Comparison of ENCODE assay signal across 10 cellular contexts in genomic region chrX:11768039-11768438, GRCh38. TPM values are rescaled to one million over a fixed set of nuclear protein-coding genes. Genes with fewer than 3 reads are reported as not detected.
DNase-seq lines count a peak whose midpoint lies in the region; ATAC-seq, FAIRE-seq and TF ChIP-seq lines count a peak whose summit lies in the region.
"Had no signal": no experiment of that assay in that cellular context is flagged by ENCODE, and none has a peak within 500 bp of the region (broad histone marks: within the 10 kb centered on the region; RNA-seq: fewer than 3 reads in every experiment).

No MANE protein-coding gene starts in this region.

- H3K36me3 ChIP-seq in GM12878 (ENCODE audit: control insufficient read depth in 2 of 2, insufficient read depth in 2 of 2, low read length in 1 of 2) (peaks cover 17 to 26% of the 10 kb centered on the region in 2 experiments), OCI-LY7 (ENCODE audit: insufficient read depth, low read length) (peaks cover 57% of the 10 kb centered on the region), vagina (peaks cover 0 to 30% of the 10 kb centered on the region in 2 donors), testis (ENCODE audit: low read depth, missing control alignments) (no peaks in the 10 kb centered on the region)

- H3K4me1 ChIP-seq in GM12878 (ENCODE audit: control insufficient read depth, insufficient read depth, low read length) (peaks cover 30% of the 10 kb centered on the region), OCI-LY7 (ENCODE audit: insufficient read depth, low read length, poor library complexity, severe bottlenecking) (peaks cover 3% of the 10 kb centered on the region), vagina (no peaks in the 10 kb centered on the region), testis (no peaks in the 10 kb centered on the region)

- H3K27me3 ChIP-seq in GM12878 (replicated peaks in 1 of 2; ENCODE audit: control insufficient read depth in 2 of 2, insufficient read depth in 2 of 2, low read length in 1 of 2) (no peaks in the 10 kb centered on the region), vagina (no peaks in the 10 kb centered on the region), testis (no peaks in the 10 kb centered on the region)

- H3K9me3 ChIP-seq in GM12878 (replicated peaks; ENCODE audit: control insufficient read depth, insufficient read depth, low read length) (no peaks in the 10 kb centered on the region; the same call in 2 of the 3 replicates), OCI-LY7 (ENCODE audit: low read length) (no peaks in the 10 kb centered on the region), vagina (no peaks in the 10 kb centered on the region), testis (no peaks in the 10 kb centered on the region)

- intact Hi-C loops in GM12878 (cut with micrococcal nuclease; ENCODE audit: unreplicated experiment), result loop anchor here (1.0 to 10.0 kb wide), 2 partner anchors 8 to 1317 kb away; no protein-coding TSS in a partner anchor
- intact Hi-C loops in OCI-LY7 (cut with micrococcal nuclease; ENCODE audit: unreplicated experiment), result no loop called here
- intact Hi-C loops in vagina (cut with DNase I), result no loop called here
- intact Hi-C loops in testis (cut with DNase I; ENCODE audit: low total_unique reads), result no loop called here

- no TSS peak for BruUV-seq in GM12878 (replicated peaks; lab: Mats Ljungman, UMichigan)
- BruUV-seq in OCI-LY7 (replicated peaks; lab: Mats Ljungman, UMichigan), result no TSS peak

- no peaks in the 10 kb centered on the region for H4K20me1 ChIP-seq in GM12878 (ENCODE audit: control insufficient read depth, insufficient read depth)
- H4K20me1 ChIP-seq in OCI-LY7 (ENCODE audit: insufficient read depth, low read length), result no peaks in the 10 kb centered on the region

- CTCF ChIA-PET in GM12878 (lab: Yijun Ruan, JAX), result interaction anchor here (0.6 to 12.4 kb wide), 12 partner anchors 9 to 236 kb away, joined by 3 to 226 read pairs (median 4); no protein-coding TSS in a partner anchor
- CTCF ChIA-PET in OCI-LY7 (lab: Charles Lee; ENCODE audit: unreplicated experiment), result no interaction called here

- H3K79me2 ChIP-seq in GM12878 (ENCODE audit: control insufficient read depth, insufficient read depth, low read length), result peaks cover 6% of the 10 kb centered on the region
- H3K79me2 ChIP-seq in OCI-LY7 (ENCODE audit: insufficient read depth, low read depth, low read length), result no peaks in the 10 kb centered on the region

- H3K4me2 ChIP-seq in GM12878 (ENCODE audit: control insufficient read depth, insufficient read depth) (peak overlapping the region; percentile 30), OCI-LY7 (ENCODE audit: low read length) (no peak overlapping the region)

- RAD21 ChIA-PET in GM12878 (lab: Charles Lee; ENCODE audit: unreplicated experiment), result interaction anchor here (0.8 to 16.9 kb wide), 12 partner anchors 11 to 275 kb away, joined by 3 to 428 read pairs (median 8); partner anchors contain the start of gene MSL3

- peak; percentile 62 to 69; a peak in 3 of 4 replicates for TF ChIP-seq EP300 in GM12878 (IDR thresholded peaks at IDR 0.05; ENCODE audit: borderline replicate concordance in 1 of 2, control insufficient read depth in 1 of 2, low read depth in 2 of 2, low read length in 2 of 2)

- H3K9me2 ChIP-seq in OCI-LY7 (ENCODE audit: insufficient read depth, low read length), result no peaks in the 10 kb centered on the region

- POLR2A ChIA-PET in GM12878 (lab: Charles Lee), result interaction anchor here (1.1 to 16.0 kb wide), 9 partner anchors 11 to 185 kb away, joined by 3 to 207 read pairs (median 8); no protein-coding TSS in a partner anchor
- POLR2A ChIA-PET in OCI-LY7 (lab: Charles Lee), result interaction anchor here (0.7 to 1.2 kb wide), 2 partner anchors 10 to 15 kb away, joined by 3 to 5 read pairs; partner anchors contain the start of gene MSL3

- peak; percentile 81 for FAIRE-seq in GM12878 (lab: Jason Lieb, UNC)
- FAIRE-seq: G401.6 had no signal

- SMC1A ChIA-PET in GM12878 (lab: Charles Lee; ENCODE audit: uncharacterized antibody, unreplicated experiment), result interaction anchor here (0.5 to 14.6 kb wide), 13 partner anchors 11 to 236 kb away, joined by 4 to 404 read pairs (median 16); partner anchors contain the start of gene MSL3

- in situ Hi-C loops in GM12878 (cut with MboI), result no loop called here

- peak overlapping the region; percentile 71; the same call in 1 of the 2 replicates for H3K27ac ChIP-seq in GM12878 (ENCODE audit: control insufficient read depth, insufficient read depth)
- no peak overlapping the region for H3K27ac ChIP-seq in OCI-LY7 (ENCODE audit: low read depth, low read length, poor library complexity, severe bottlenecking)
- no peak overlapping the region for H3K27ac ChIP-seq in vagina
- no peak overlapping the region for H3K27ac ChIP-seq in testis

- no peak overlapping the region for H2AFZ ChIP-seq in GM12878 (ENCODE audit: control insufficient read depth, low read depth, low read length)
- no peak overlapping the region for H2AFZ ChIP-seq in OCI-LY7 (ENCODE audit: low read length)

- no peak overlapping the region for H3K9ac ChIP-seq in GM12878 (ENCODE audit: control insufficient read depth, insufficient read depth, low read length)

- TF ChIP-seq CTCF in GM12878 (IDR thresholded peaks at IDR 0.05 in 2 of 3, conservative IDR thresholded peaks at IDR 0.05 in 1 of 3; ENCODE audit: control insufficient read depth in 2 of 3, extremely low read depth in 1 of 3, insufficient read depth in 1 of 3, low read depth in 3 of 3, low read length in 3 of 3) (no peak), OCI-LY7 (conservative IDR thresholded peaks at IDR 0.05; ENCODE audit: low read length) (no peak), vagina (IDR thresholded peaks at IDR 0.05) (no peak), testis (IDR thresholded peaks at IDR 0.05) (no peak)

- ATAC-seq in GM18858 (IDR thresholded peaks at IDR 0.05; ENCODE audit: unreplicated experiment), result peak; percentile 64
- peak; percentile 76 for ATAC-seq in GM21515 (IDR thresholded peaks at IDR 0.05; ENCODE audit: unreplicated experiment)
- ATAC-seq in HG03378 (IDR thresholded peaks at IDR 0.05; ENCODE audit: unreplicated experiment), result peak; percentile 65
- ATAC-seq in GM12878, result peak; percentile 71

- TF ChIP-seq POLR2A in GM12878 (IDR thresholded peaks at IDR 0.05; ENCODE audit: low read depth, low read length) (no peak), vagina (IDR thresholded peaks at IDR 0.05) (no peak), testis (IDR thresholded peaks at IDR 0.05) (no peak)

- H3K4me3 ChIP-seq in GM12878, result no peak overlapping the region; the same call in 1 of the 2 replicates
- H3K4me3 ChIP-seq in OCI-LY7 (ENCODE audit: low read depth, low read length, poor library complexity, severe bottlenecking), result no peak overlapping the region
- H3K4me3 ChIP-seq in vagina, result no peak overlapping the region
- H3K4me3 ChIP-seq in testis, result no peak overlapping the region

- no peak for TF ChIP-seq RAD21 in GM12878 (IDR thresholded peaks at IDR 0.05; ENCODE audit: insufficient read depth, low read depth, low read length)

- DNase-seq in GM12878 (ENCODE audit: low read depth, low spot score) (no peak), OCI-LY7 (ENCODE audit: low spot score) (no peak), vagina (ENCODE audit: extremely low spot score in 2 of 2) (no peak), NCI-H1048 (lab: John Stamatoyannopoulos, UW) (no peak), testis (no peak)
- DNase-seq: nucleus accumbens had no signal

- 0% methylated on average over 3 of the region's 3 CpGs for WGBS in GM12878 (ENCODE audit: insufficient coverage, insufficient replicate concordance, low lambda C conversion rate, missing lambda C conversion rate)
- 78 to 81% methylated on average over 3 of the region's 3 CpGs for WGBS in testis, 2 donors

TF ChIP-seq in GM12878, 131 proteins besides CTCF, POLR2A, EP300 and RAD21 (continues in another document):
- peak; percentile 43 for TF ChIP-seq BCL3 (IDR thresholded peaks at IDR 0.05; ENCODE audit: borderline replicate concordance, insufficient read depth, low read depth, low read length, poor library complexity, severe bottlenecking)
- no peak for TF ChIP-seq FOXK2 (IDR thresholded peaks at IDR 0.05)

RNA-seq across cellular contexts. Expression of gene MSL3, which starts 10.0 kb away (rescaled TPM):
- 187 and 197 TPM in 2 replicates for total RNA-seq in GM12878 (2013; cell fraction: nucleolus; rRNA removed)
- total RNA-seq in GM12878 (2014; rRNA removed) (39.3 and 39.4 TPM in 2 replicates), GM12878 (2014; rRNA removed; fragmentation: Illumina TruSeq; extraction: Trizol) (29.0 and 30.2 TPM in 2 replicates), GM12878 (2021) (29.0 and 34.2 TPM in 2 replicates), OCI-LY7 (2022) (42.5 and 47.7 TPM in 2 replicates), vagina (25.5 TPM), testis (10 to 100 TPM; 47.6 to 49.9 TPM)
- polyA plus RNA-seq in GM12878 (2011; ENCODE audit: low read depth), result 22.4 TPM
- polyA plus RNA-seq in GM12878 (2011; rRNA removed) (438 and 577 TPM in 2 replicates), GM12878 (2014; fragmentation: Illumina TruSeq; extraction: Trizol) (39.1 and 44.4 TPM in 2 replicates), GM12878 (2014; fragmentation: Nextera tagmentation; extraction: Ambion mirVana) (10 to 100 TPM; 28.4 to 42.0 TPM), GM12878 (2014; rRNA removed) (41.0 and 44.9 TPM in 2 replicates), GM12878 (2016; fragmentation: Nextera tagmentation; extraction: Ambion mirVana) (10 to 100 TPM; 43.8 to 45.0 TPM), testis (ENCODE audit: insufficient read depth, low read depth, low replicate concordance) (34.5 TPM)
- polyA plus RNA-seq in GM12878 (2011; cell fraction: cytosol; rRNA removed), result 261 and 306 TPM in 2 replicates
- 898 and 1,313 TPM in 2 replicates for polyA plus RNA-seq in GM12878 (2011; cell fraction: nucleus; rRNA removed)
- polyA plus RNA-seq in GM12878 (2012), result 32.3 and 41.3 TPM in 2 replicates
- polyA minus RNA-seq in GM12878 (2011; rRNA and poly(A)+ RNA removed), result 233 and 254 TPM in 2 replicates
- polyA minus RNA-seq in GM12878 (2011; cell fraction: cytosol; rRNA and poly(A)+ RNA removed), result 86.2 and 96.9 TPM in 2 replicates
- 343 and 358 TPM in 2 replicates for polyA minus RNA-seq in GM12878 (2011; cell fraction: nucleus; rRNA and poly(A)+ RNA removed)
- 29.4 and 40.7 TPM in 2 replicates for total RNA-seq in OCI-LY7 (2014; rRNA removed; shearing (Covaris generic))
